In genomic region chr1:87092852-87093251, GRCh38 we compare ENCODE assay signal across 20 cellular contexts.
"Had no signal": no experiment of that assay in that cellular context is flagged by ENCODE, and none has a peak within 500 bp of the region (broad histone marks: within the 10 kb centered on the region; RNA-seq: fewer than 3 reads in every experiment).

No MANE protein-coding gene starts in this region.

- H3K4me1 ChIP-seq: body of pancreas, SJCRH30 had no signal

- DNase-seq: activated CD4-positive, alpha-beta T cell treated with anti-CD3 and anti-CD28 coated beads for 4 hours; activated CD8-positive, alpha-beta memory T cell treated with anti-CD3 and anti-CD28 coated beads, Interleukin-2, amount 50 U/mL, for 4 hours; activated CD8-positive, alpha-beta T cell treated with anti-CD3 and anti-CD28 coated beads for 36 hours; activated effector memory CD4-positive, alpha-beta T cell treated with Interleukin-2 at 50 U/mL for 16 hours; activated naive CD4-positive, alpha-beta T cell; activated T-cell treated with anti-CD3 and anti-CD28 coated beads, Interleukin-2, amount 50 U/mL, for 24 hours; aorta; body of pancreas; central memory CD4-positive, alpha-beta T cell; Kasumi-1; NCI-H1048; NCI-H146; NCI-H187 treated with DMSO at 0.1 percent for 48 hours; NCI-H2081 treated with DMSO at 0.1 percent for 48 hours; NCI-H446; NCI-H524; SJCRH30 had no signal

- ATAC-seq: activated CD4-positive, CD25-positive, alpha-beta regulatory T cell treated with anti-CD3 and anti-CD28 coated beads, Interleukin-2, amount 50 U/mL, for 24 hours; activated CD8-positive, alpha-beta T cell treated with anti-CD3 and anti-CD28 coated beads for 36 hours; body of pancreas; Right ventricle myocardium inferior had no signal

- H3K4me3 ChIP-seq: body of pancreas, SJCRH30 had no signal

- H3K27me3 ChIP-seq: body of pancreas, SJCRH30 had no signal

- H3K9me3 ChIP-seq: body of pancreas had no signal

- FAIRE-seq: bronchial epithelial cell had no signal

- H3K27ac ChIP-seq: body of pancreas, SJCRH30 had no signal
